8 cellular contexts compared by ENCODE assay signal in genomic region chr20:36951198-36951976, GRCh38. TPM values are rescaled to one million over a fixed set of nuclear protein-coding genes. Genes with fewer than 3 reads are reported as not detected.
DNase-seq lines count a peak whose midpoint lies in the region; ATAC-seq and TF ChIP-seq lines count a peak whose summit lies in the region.

SAMHD1 (minus strand) TSS chr20:36951708; CDS start chr20:36951643, 65 bp downstream.

- no peaks in the 10 kb centered on the region for H4K20me1 ChIP-seq in Loucy (ENCODE audit: insufficient read depth, low read length, poor library complexity, severe bottlenecking)

- peak; percentile 94 for TF ChIP-seq POLR2A in Raji (IDR thresholded peaks at IDR 0.05; ENCODE audit: insufficient read depth, low read depth, low read length)

- no peaks in the 10 kb centered on the region for H3K36me3 ChIP-seq in Loucy (ENCODE audit: insufficient read depth, low read length)

- TF ChIP-seq CTCF in Loucy (conservative IDR thresholded peaks at IDR 0.05; ENCODE audit: low read length) (no peak), fibroblast of the aortic adventitia (IDR thresholded peaks at IDR 0.05; ENCODE audit: insufficient read depth, low read length) (peak; percentile 1), nephron progenitor cell (IDR thresholded peaks at IDR 0.05) (no peak)

- no peaks in the 10 kb centered on the region for H3K9me3 ChIP-seq in Loucy (ENCODE audit: insufficient read depth, low read depth, low read length)

- H3K9me2 ChIP-seq in Loucy (replicated peaks; ENCODE audit: low read depth, low read length): no peaks in the 10 kb centered on the region

- H3K4me3 ChIP-seq in Loucy (ENCODE audit: low read length, poor library complexity, severe bottlenecking): peak within 1 kb of the TSS; percentile 66
- H3K4me3 ChIP-seq in fibroblast of the aortic adventitia (ENCODE audit: low read depth, low read length): peak within 1 kb of the TSS; percentile 100

- peaks cover 35% of the 10 kb centered on the region for H3K4me1 Mint-ChIP-seq in nephron progenitor cell
- H3K4me1 Mint-ChIP-seq in stimulated activated naive CD8-positive, alpha-beta T cell treated with anti-CD3 and anti-CD28 coated beads, Interleukin-15, amount 100 ng/mL, for 72 hours: peaks cover 52% of the 10 kb centered on the region

- peaks cover 3% of the 10 kb centered on the region for H3K9me3 Mint-ChIP-seq in nephron progenitor cell
- peaks cover 0 to 4% of the 10 kb centered on the region in 2 donors for H3K9me3 Mint-ChIP-seq in stimulated activated naive CD8-positive, alpha-beta T cell treated with anti-CD3 and anti-CD28 coated beads, Interleukin-15, amount 100 ng/mL, for 72 hours

- peaks cover 49% of the 10 kb centered on the region for H3K27me3 Mint-ChIP-seq in nephron progenitor cell (ENCODE audit: low read depth, poor library complexity)
- H3K27me3 Mint-ChIP-seq in stimulated activated naive CD8-positive, alpha-beta T cell treated with anti-CD3 and anti-CD28 coated beads, Interleukin-15, amount 100 ng/mL, for 72 hours: no peaks in the 10 kb centered on the region

- peak; percentile 97 for ATAC-seq in stimulated activated naive CD8-positive, alpha-beta T cell treated with anti-CD3 and anti-CD28 coated beads, Interleukin-15, amount 100 ng/mL, for 72 hours

- H2AFZ ChIP-seq in Loucy (ENCODE audit: low read length): peak within 1 kb of the TSS; percentile 46; the same call in 1 of the 2 replicates

- H3K27ac Mint-ChIP-seq in nephron progenitor cell: peak within 1 kb of the TSS; percentile 75
- peak within 1 kb of the TSS; percentile 84 to 95 for H3K27ac Mint-ChIP-seq in stimulated activated naive CD8-positive, alpha-beta T cell treated with anti-CD3 and anti-CD28 coated beads, Interleukin-15, amount 100 ng/mL, for 72 hours

- peaks cover 29% of the 10 kb centered on the region for H3K4me1 ChIP-seq in Loucy (ENCODE audit: insufficient read depth, low read length, poor library complexity, severe bottlenecking)

- no peaks in the 10 kb centered on the region for H3K36me3 Mint-ChIP-seq in nephron progenitor cell (ENCODE audit: low read depth)

- H3K4me2 ChIP-seq in Loucy (ENCODE audit: low read depth, low read length, poor library complexity, severe bottlenecking): peak within 1 kb of the TSS; percentile 77

- H3K79me2 ChIP-seq in Loucy (ENCODE audit: insufficient read depth, low read length): no peaks in the 10 kb centered on the region

- no peaks in the 10 kb centered on the region for H3K27me3 ChIP-seq in Loucy (ENCODE audit: insufficient read depth, low read length, poor library complexity, severe bottlenecking)

- no peaks in the 10 kb centered on the region for H3F3A ChIP-seq in Loucy (ENCODE audit: low read depth)

- H3K9ac ChIP-seq in Loucy (ENCODE audit: low read depth, low read length, poor library complexity, severe bottlenecking): no peak within 1 kb of the TSS

- H3K4me3 Mint-ChIP-seq in nephron progenitor cell: peak within 1 kb of the TSS; percentile 93
- peak within 1 kb of the TSS; percentile 92 to 96 for H3K4me3 Mint-ChIP-seq in stimulated activated naive CD8-positive, alpha-beta T cell treated with anti-CD3 and anti-CD28 coated beads, Interleukin-15, amount 100 ng/mL, for 72 hours

- DNase-seq in EL: peak; percentile 99
- DNase-seq in GOT3 (lab: John Stamatoyannopoulos, UW): peak; percentile 96
- DNase-seq in activated effector memory CD4-positive, alpha-beta T cell treated with Interleukin-2 at 50 U/mL for 16 hours: peak; percentile 82
- DNase-seq in fibroblast of the aortic adventitia (ENCODE audit: low read depth): peak; percentile 98
- DNase-seq in nephron progenitor cell: peak; percentile 93
- peak; percentile 95 to 96 for DNase-seq in stimulated activated naive CD8-positive, alpha-beta T cell treated with anti-CD3 and anti-CD28 coated beads, Interleukin-15, amount 100 ng/mL, for 72 hours

RNA-seq across cellular contexts. Expression of gene SAMHD1, which starts in this region (rescaled TPM):
- 32.7 and 41.8 TPM in 2 replicates for total RNA-seq in fibroblast of the aortic adventitia (ENCODE audit: low replicate concordance)

Comparison
In these comparisons a context has a peak if more than half of its experiments do, and no peak if none do; other contexts are left out.
1. Peak in every context shown above with its lines: DNase-seq, ATAC-seq and H3K4me3 ChIP-seq.